18 cellular contexts compared by ENCODE assay signal in genomic region chr5:65828022-65828421, GRCh38.
DNase-seq lines count a peak whose midpoint lies in the region; ATAC-seq, FAIRE-seq and TF ChIP-seq lines count a peak whose summit lies in the region.
"Had no signal": no experiment of that assay in that cellular context is flagged by ENCODE, and none has a peak within 500 bp of the region (broad histone marks: within the 10 kb centered on the region; RNA-seq: fewer than 3 reads in every experiment).

No MANE protein-coding gene starts in this region.

- H3K4me3 ChIP-seq in AG10803 (ENCODE audit: low read length): peak overlapping the region; percentile 21
- H3K4me3 ChIP-seq in dorsolateral prefrontal cortex: peak overlapping the region in 2 of 59 donors; percentile 2 to 5
- H3K4me3 ChIP-seq in osteoblast (ENCODE audit: insufficient read depth, low read length): peak overlapping the region; percentile 27
- H3K4me3 ChIP-seq in pancreas: no peak overlapping the region
- H3K4me3 ChIP-seq in heart right ventricle: no peak overlapping the region
- no peak overlapping the region for H3K4me3 ChIP-seq in BE2C (ENCODE audit: low read depth, low read length)

- no peak for DNase-seq in AG10803 (ENCODE audit: low read depth)
- DNase-seq in WTC11 (ENCODE audit: low spot score): no peak
- no peak for DNase-seq in dorsolateral prefrontal cortex
- DNase-seq in osteoblast (ENCODE audit: insufficient read length, low spot score, missing footprints): no peak
- no peak for DNase-seq in H4 (ENCODE audit: low spot score)
- DNase-seq in pancreas: no peak
- no peak for DNase-seq in heart right ventricle
- DNase-seq in BE2C: no peak
- DNase-seq: DMS79 treated with DMSO at 0.1 percent for 48 hours, HCEC 1CT, KBM-7, MV-4-11, NCI-H1436, NCI-H2029 treated with DMSO at 0.1 percent for 48 hours, NCI-H2171 treated with DMSO at 0.1 percent for 48 hours, NCI-H446 treated with DMSO at 0.1 percent for 48 hours, NCI-H774 had no signal

- TF ChIP-seq CTCF in AG10803 (conservative IDR thresholded peaks at IDR 0.05; ENCODE audit: low read length): no peak
- TF ChIP-seq CTCF in WTC11 (IDR thresholded peaks at IDR 0.05): no peak
- TF ChIP-seq CTCF in dorsolateral prefrontal cortex (IDR thresholded peaks at IDR 0.05 in 54 of 56, conservative IDR thresholded peaks at IDR 0.05 in 2 of 56; ENCODE audit: low read depth in 1 of 56, partially characterized antibody in 56 of 56): no peak
- TF ChIP-seq CTCF in osteoblast (IDR thresholded peaks at IDR 0.05; ENCODE audit: extremely low read depth, low read depth, low read length): no peak
- no peak for TF ChIP-seq CTCF in pancreas (IDR thresholded peaks at IDR 0.05)
- TF ChIP-seq CTCF in heart right ventricle (IDR thresholded peaks at IDR 0.05): no peak
- no peak for TF ChIP-seq CTCF in BE2C (IDR thresholded peaks at IDR 0.05; ENCODE audit: low read depth, low read length)

- H3K9me3 ChIP-seq in osteoblast (ENCODE audit: low read depth, low read length) (no peaks in the 10 kb centered on the region), pancreas (no peaks in the 10 kb centered on the region), heart right ventricle (no peaks in the 10 kb centered on the region), BE2C (no peaks in the 10 kb centered on the region)

- H2AFZ ChIP-seq in osteoblast (ENCODE audit: low read length): no peak overlapping the region

- ATAC-seq in WTC11: no peak
- no peak for ATAC-seq in pancreas
- no peak for ATAC-seq in heart right ventricle

- H3K9me3 Mint-ChIP-seq in WTC11: no peaks in the 10 kb centered on the region

- peaks cover 13% of the 10 kb centered on the region for H3K36me3 Mint-ChIP-seq in WTC11

- H3K4me2 ChIP-seq in osteoblast (ENCODE audit: insufficient read depth, low read length): peak overlapping the region; percentile 69

- peaks cover 26% of the 10 kb centered on the region for H3K4me1 ChIP-seq in osteoblast (ENCODE audit: insufficient read depth, low read length)
- no peaks in the 10 kb centered on the region for H3K4me1 ChIP-seq in pancreas
- peaks cover 0 to 8% (median 0%) of the 10 kb centered on the region in 9 donors for H3K4me1 ChIP-seq in heart right ventricle
- no peaks in the 10 kb centered on the region for H3K4me1 ChIP-seq in BE2C

- peak overlapping the region; percentile 5; the same call in 1 of the 2 replicates for H3K27ac Mint-ChIP-seq in WTC11

- WGBS in pancreas, 2 donors: 68% methylated on average over 4 of the region's 4 CpGs
- WGBS in heart right ventricle, 2 donors: 35 to 39% methylated on average over 4 of the region's 4 CpGs

- no peaks in the 10 kb centered on the region for H3K36me3 ChIP-seq in osteoblast (ENCODE audit: insufficient read depth, low read length)
- no peaks in the 10 kb centered on the region for H3K36me3 ChIP-seq in pancreas
- H3K36me3 ChIP-seq in heart right ventricle: peaks cover 0 to 6% (median 0%) of the 10 kb centered on the region in 9 donors
- peaks cover 12% of the 10 kb centered on the region for H3K36me3 ChIP-seq in BE2C

- H3K27me3 Mint-ChIP-seq in WTC11 (ENCODE audit: low read depth): no peaks in the 10 kb centered on the region

- H4K20me1 ChIP-seq in osteoblast (ENCODE audit: insufficient read depth, low read length): no peaks in the 10 kb centered on the region

- H3K4me1 Mint-ChIP-seq in WTC11: peaks cover 10% of the 10 kb centered on the region

- FAIRE-seq in pancreas (lab: Jason Lieb, UNC): no peak

- H3K4me3 Mint-ChIP-seq in WTC11: no peak overlapping the region

- peak overlapping the region; percentile 1 to 99 (median 95) for H3K27ac ChIP-seq in dorsolateral prefrontal cortex
- H3K27ac ChIP-seq in osteoblast (ENCODE audit: low read depth, low read length): peak overlapping the region; percentile 43
- H3K27ac ChIP-seq in pancreas: no peak overlapping the region
- H3K27ac ChIP-seq in heart right ventricle: no peak overlapping the region
- H3K27ac ChIP-seq: 22Rv1 had no signal

- no peaks in the 10 kb centered on the region for H3K79me2 ChIP-seq in osteoblast (ENCODE audit: insufficient read depth, low read length)

- intact Hi-C loops in dorsolateral prefrontal cortex (cut with DNase I): no loop called here
- intact Hi-C loops in pancreas (cut with DNase I): no loop called here
- intact Hi-C loops in heart right ventricle (cut with DNase I): no loop called here

- POLR2A ChIA-PET in WTC11 (lab: Charles Lee): no interaction called here

- H3K27me3 ChIP-seq in dorsolateral prefrontal cortex (no peaks in the 10 kb centered on the region), osteoblast (ENCODE audit: insufficient read depth, low read length) (no peaks in the 10 kb centered on the region), pancreas (no peaks in the 10 kb centered on the region), heart right ventricle (no peaks in the 10 kb centered on the region), BE2C (no peaks in the 10 kb centered on the region)

- CTCF ChIA-PET in WTC11 (lab: Charles Lee): no interaction called here

TF ChIP-seq in WTC11, 78 proteins besides CTCF, POLR2A, EP300 and RAD21 (continues in another document):
- no peak for TF ChIP-seq EMX1 (CRISPR knock-in tag; IDR thresholded peaks at IDR 0.05)
- TF ChIP-seq ZNF219 (CRISPR knock-in tag; IDR thresholded peaks at IDR 0.05; ENCODE audit: borderline replicate concordance): no peak
- TF ChIP-seq ZNF425 (CRISPR knock-in tag; conservative IDR thresholded peaks at IDR 0.05): no peak
- TF ChIP-seq ZNF281 (CRISPR knock-in tag; IDR thresholded peaks at IDR 0.05): no peak
- TF ChIP-seq CDX4 (CRISPR knock-in tag; IDR thresholded peaks at IDR 0.05; ENCODE audit: borderline replicate concordance): no peak
- no peak for TF ChIP-seq JUN (CRISPR knock-in tag; IDR thresholded peaks at IDR 0.05)
- no peak for TF ChIP-seq PREB (CRISPR knock-in tag; IDR thresholded peaks at IDR 0.05; ENCODE audit: borderline replicate concordance)
- TF ChIP-seq NR1H2 (CRISPR knock-in tag; IDR thresholded peaks at IDR 0.05): no peak

Comparison
In these comparisons a context has a peak if more than half of its experiments do, and no peak if none do; other contexts are left out.
1. H3K4me3 ChIP-seq: peak in AG10803 (single experiment) and osteoblast (single experiment); none in pancreas (0 of 4), heart right ventricle (0 of 10) and BE2C (single experiment).
2. H3K27ac ChIP-seq: peak in dorsolateral prefrontal cortex (59 of 59) and osteoblast (single experiment); none in pancreas (0 of 4) and heart right ventricle (0 of 10).